ENCODE assay signal across 10 cellular contexts in genomic region chr22:41415554-41415953, GRCh38. TPM values are rescaled to one million over a fixed set of nuclear protein-coding genes. Genes with fewer than 3 reads are reported as not detected.
DNase-seq lines count a peak whose midpoint lies in the region; ATAC-seq, FAIRE-seq and TF ChIP-seq lines count a peak whose summit lies in the region.
"Had no signal": no experiment of that assay in that cellular context is flagged by ENCODE, and none has a peak within 500 bp of the region (broad histone marks: within the 10 kb centered on the region; RNA-seq: fewer than 3 reads in every experiment).

No MANE protein-coding gene starts in this region.

- POLR2A ChIA-PET in K562 (lab: Yijun Ruan, JAX) = interaction anchor here (0.8 kb wide), 1 partner anchor 28 kb away, joined by 3 read pairs; no protein-coding TSS in a partner anchor

- H3K9me1 ChIP-seq in K562 (ENCODE audit: control insufficient read depth, insufficient read depth, low read length) = no peaks in the 10 kb centered on the region

- DNase-seq in stimulated activated naive CD8-positive, alpha-beta T cell treated with anti-CD3 and anti-CD28 coated beads, Interleukin-15, Interleukin-2, amounts not matched to agents 100 U/mL and 50 U/mL, for 24 hours = no peak
- DNase-seq in K562 (ENCODE audit: extremely low read depth in 1 of 4, low spot score in 3 of 4) (no peak), vagina (ENCODE audit: extremely low spot score in 2 of 2) (no peak), HUDEP-2 (lab: John Stamatoyannopoulos, UW; ENCODE audit: unreplicated experiment in 76 of 76) (no peak), SW 1271 (lab: John Stamatoyannopoulos, UW) (no peak), H4 (ENCODE audit: low spot score) (no peak)
- DNase-seq in natural killer cell treated with Interleukin-12 subunit alpha and Interleukin-12 subunit beta and Interleukin-15 and Interleukin-18, amount 100 ng/mL, for 72 hours (ENCODE audit: low spot score) = peak; percentile 35
- DNase-seq: NCI-H187, SIG-M5 had no signal

- H3K36me3 Mint-ChIP-seq in stimulated activated naive CD8-positive, alpha-beta T cell treated with anti-CD3 and anti-CD28 coated beads, Interleukin-15, Interleukin-2, amounts not matched to agents 100 ng/mL and 50 ng/mL, for 24 hours (ENCODE audit: low read depth) = peaks cover 6% of the 10 kb centered on the region
- no peaks in the 10 kb centered on the region for H3K36me3 Mint-ChIP-seq in natural killer cell treated with Interleukin-12 subunit alpha and Interleukin-12 subunit beta and Interleukin-15 and Interleukin-18, amount 100 ng/mL, for 72 hours

- no peak for TF ChIP-seq EP300 in K562 (IDR thresholded peaks at IDR 0.05; ENCODE audit: low read length)

- H3K79me2 ChIP-seq in K562 (ENCODE audit: control insufficient read depth, insufficient read depth, low read length) = peaks cover 34% of the 10 kb centered on the region

- ATAC-seq in stimulated activated naive CD8-positive, alpha-beta T cell treated with anti-CD3 and anti-CD28 coated beads, Interleukin-15, Interleukin-2, amounts not matched to agents 100 U/mL and 50 U/mL, for 24 hours = no peak
- no peak for ATAC-seq in K562
- no peak for ATAC-seq in natural killer cell treated with Interleukin-12 subunit alpha and Interleukin-12 subunit beta and Interleukin-15 and Interleukin-18, amount 100 ng/mL, for 72 hours

- no peaks in the 10 kb centered on the region for H3K9me3 Mint-ChIP-seq in stimulated activated naive CD8-positive, alpha-beta T cell treated with anti-CD3 and anti-CD28 coated beads, Interleukin-15, Interleukin-2, amounts not matched to agents 100 ng/mL and 50 ng/mL, for 24 hours
- no peaks in the 10 kb centered on the region for H3K9me3 Mint-ChIP-seq in natural killer cell treated with Interleukin-12 subunit alpha and Interleukin-12 subunit beta and Interleukin-15 and Interleukin-18, amount 100 ng/mL, for 72 hours

- CTCF ChIA-PET in K562 (lab: Yijun Ruan, JAX; ENCODE audit: low intra/inter-chr PET ratio) = no interaction called here

- H3K27ac ChIP-seq in K562 (ENCODE audit: extremely low read depth, low read depth, low read length) = no peak overlapping the region
- H3K27ac ChIP-seq in vagina = peak overlapping the region; percentile 99

- BruUV-seq in K562 (replicated peaks; lab: Mats Ljungman, UMichigan) = no TSS peak

- no peak for TF ChIP-seq RAD21 in K562 (CRISPR knock-in tag; conservative IDR thresholded peaks at IDR 0.05 in 1 of 2, IDR thresholded peaks at IDR 0.05 in 1 of 2)

- H3K4me1 ChIP-seq in K562 (replicated peaks in 1 of 2; ENCODE audit: control insufficient read depth in 2 of 2, insufficient read depth in 2 of 2, low read length in 2 of 2) (peaks cover 15 to 33% of the 10 kb centered on the region in 2 experiments; a peak in 4 of 5 replicates), vagina (peaks cover 72% of the 10 kb centered on the region)

- no peak overlapping the region for H3K4me3 ChIP-seq in K562
- H3K4me3 ChIP-seq in vagina = no peak overlapping the region

- 84% methylated on average over 4 of the region's 4 CpGs for WGBS in K562 (ENCODE audit: insufficient coverage, low coverage, missing lambda C conversion rate)

- H3K9me3 ChIP-seq in K562 (replicated peaks; ENCODE audit: control insufficient read depth, insufficient read depth, low read depth, low read length) (no peaks in the 10 kb centered on the region), vagina (no peaks in the 10 kb centered on the region)

- in situ Hi-C loops in K562 (cut with MboI) = no loop called here

- FAIRE-seq in K562 (lab: Jason Lieb, UNC) = no peak

- H2AFZ ChIP-seq in K562 (ENCODE audit: low read depth, low read length) = no peak overlapping the region

- H3K27ac Mint-ChIP-seq in stimulated activated naive CD8-positive, alpha-beta T cell treated with anti-CD3 and anti-CD28 coated beads, Interleukin-15, Interleukin-2, amounts not matched to agents 100 ng/mL and 50 ng/mL, for 24 hours = peak overlapping the region; percentile 95
- H3K27ac Mint-ChIP-seq in natural killer cell treated with Interleukin-12 subunit alpha and Interleukin-12 subunit beta and Interleukin-15 and Interleukin-18, amount 100 ng/mL, for 72 hours = peak overlapping the region in 1 of 2 donors; percentile 41

- H4K20me1 ChIP-seq in K562 (replicated peaks; ENCODE audit: control insufficient read depth, insufficient read depth, low read length) = no peaks in the 10 kb centered on the region

- intact Hi-C loops in K562 (cut with micrococcal nuclease) = no loop called here
- intact Hi-C loops in vagina (cut with DNase I) = no loop called here

- TF ChIP-seq POLR2A in K562 (conservative IDR thresholded peaks at IDR 0.05) (no peak), vagina (IDR thresholded peaks at IDR 0.05) (no peak)

- H3K4me2 ChIP-seq in K562 (ENCODE audit: insufficient read depth, low read length) = peak overlapping the region; percentile 25; the same call in 1 of the 2 replicates

- peaks cover 32% of the 10 kb centered on the region for H3K4me1 Mint-ChIP-seq in stimulated activated naive CD8-positive, alpha-beta T cell treated with anti-CD3 and anti-CD28 coated beads, Interleukin-15, Interleukin-2, amounts not matched to agents 100 ng/mL and 50 ng/mL, for 24 hours (ENCODE audit: low read depth)
- peaks cover 17 to 23% of the 10 kb centered on the region in 2 donors for H3K4me1 Mint-ChIP-seq in natural killer cell treated with Interleukin-12 subunit alpha and Interleukin-12 subunit beta and Interleukin-15 and Interleukin-18, amount 100 ng/mL, for 72 hours (ENCODE audit: low read depth in 2 of 2)

- TF ChIP-seq CTCF in K562 (IDR thresholded peaks at IDR 0.05 in 2 of 3, conservative IDR thresholded peaks at IDR 0.05 in 1 of 3; ENCODE audit: insufficient read depth in 2 of 3, low read depth in 1 of 3, low read length in 3 of 3) (no peak), vagina (IDR thresholded peaks at IDR 0.05) (no peak)

- H3K27me3 ChIP-seq in K562 (ENCODE audit: control insufficient read depth in 2 of 2, insufficient read depth in 2 of 2, low read length in 2 of 2) (no peaks in the 10 kb centered on the region), vagina (no peaks in the 10 kb centered on the region)

- H3K9ac ChIP-seq in K562 (ENCODE audit: insufficient read depth in 1 of 2, low read depth in 2 of 2, low read length in 2 of 2) = peak overlapping the region in 1 of 2 experiments; percentile 72; a peak in 1 of 4 replicates

- H3K36me3 ChIP-seq in K562 (ENCODE audit: control insufficient read depth, insufficient read depth, low read length) (no peaks in the 10 kb centered on the region), vagina (no peaks in the 10 kb centered on the region)

- H3K4me3 Mint-ChIP-seq in stimulated activated naive CD8-positive, alpha-beta T cell treated with anti-CD3 and anti-CD28 coated beads, Interleukin-15, Interleukin-2, amounts not matched to agents 100 ng/mL and 50 ng/mL, for 24 hours = peak overlapping the region; percentile 90
- H3K4me3 Mint-ChIP-seq in natural killer cell treated with Interleukin-12 subunit alpha and Interleukin-12 subunit beta and Interleukin-15 and Interleukin-18, amount 100 ng/mL, for 72 hours = peak overlapping the region; percentile 95

- no peaks in the 10 kb centered on the region for H3K27me3 Mint-ChIP-seq in stimulated activated naive CD8-positive, alpha-beta T cell treated with anti-CD3 and anti-CD28 coated beads, Interleukin-15, Interleukin-2, amounts not matched to agents 100 ng/mL and 50 ng/mL, for 24 hours
- no peaks in the 10 kb centered on the region for H3K27me3 Mint-ChIP-seq in natural killer cell treated with Interleukin-12 subunit alpha and Interleukin-12 subunit beta and Interleukin-15 and Interleukin-18, amount 100 ng/mL, for 72 hours

RNA-seq across cellular contexts. Expression of gene TOB2, which starts 31.0 kb away (rescaled TPM):
- total RNA-seq in K562 (2011; cell fraction: chromatin; rRNA removed; ENCODE audit: low replicate concordance) = 12.6 and 28.4 TPM in 2 replicates
- 13.4 and 17.7 TPM in 2 replicates for total RNA-seq in K562 (2011; cell fraction: nucleolus; rRNA removed)
- 17.2 and 21.9 TPM in 2 replicates for total RNA-seq in K562 (2011; cell fraction: nucleoplasm; rRNA removed)
- total RNA-seq in K562 (2014; rRNA removed) (10.1 and 14.0 TPM in 2 replicates), K562 (2014; rRNA removed; fragmentation: Illumina TruSeq; extraction: Trizol) (5.8 and 5.9 TPM in 2 replicates), K562 (2015; rRNA removed; fragmentation: Illumina TruSeq; extraction: Trizol) (8.0 and 8.4 TPM in 2 replicates), K562 (2021) (17.4 and 20.5 TPM in 2 replicates), vagina (34.9 TPM)
- polyA plus RNA-seq in K562 (2011; rRNA removed) (3.6 and 6.7 TPM in 2 replicates), K562 (2014; fragmentation: Illumina TruSeq; extraction: Trizol) (11.6 and 11.8 TPM in 2 replicates), K562 (2014; fragmentation: Nextera tagmentation; extraction: Ambion mirVana) (1 to 10 TPM; 3.3 to 6.2 TPM), K562 (2014; rRNA removed) (7.3 and 7.7 TPM in 2 replicates)
- 5.7 and 7.7 TPM in 2 replicates for polyA plus RNA-seq in K562 (2011; cell fraction: cytosol; rRNA removed)
- 6.8 and 9.9 TPM in 2 replicates for polyA plus RNA-seq in K562 (2011; cell fraction: nucleus; rRNA removed)
- polyA plus RNA-seq in K562 (2012) = 7.9 and 9.5 TPM in 2 replicates
- 5.2 and 5.4 TPM in 2 replicates for polyA minus RNA-seq in K562 (2011; rRNA and poly(A)+ RNA removed)
- 8.1 and 9.7 TPM in 2 replicates for polyA minus RNA-seq in K562 (2011; cell fraction: cytosol; rRNA and poly(A)+ RNA removed)
- polyA minus RNA-seq in K562 (2011; cell fraction: nucleus; rRNA and poly(A)+ RNA removed) = 3.3 and 3.6 TPM in 2 replicates
- 10 to 100 TPM; 31.7 to 45.4 TPM for total RNA-seq in natural killer cell treated with Interleukin-12 subunit alpha and Interleukin-12 subunit beta and Interleukin-15 and Interleukin-18, amount 100 ng/mL, for 72 hours
- total RNA-seq in H4 (2014; rRNA removed; shearing (Covaris generic)) = 8.6 and 10.4 TPM in 2 replicates

RNA-seq across cellular contexts. Expression of gene TEF, which starts 33.8 kb away (rescaled TPM):
- total RNA-seq in K562 (2011; cell fraction: chromatin; rRNA removed; ENCODE audit: low replicate concordance) = 1.4 and 6.6 TPM in 2 replicates
- 2.4 and 2.8 TPM in 2 replicates for total RNA-seq in K562 (2011; cell fraction: nucleolus; rRNA removed)
- total RNA-seq in K562 (2011; cell fraction: nucleoplasm; rRNA removed) = 1.9 and 3.0 TPM in 2 replicates
- total RNA-seq in K562 (2014; rRNA removed) (1.2 and 2.0 TPM in 2 replicates), K562 (2014; rRNA removed; fragmentation: Illumina TruSeq; extraction: Trizol) (0.69 and 0.96 TPM in 2 replicates), K562 (2015; rRNA removed; fragmentation: Illumina TruSeq; extraction: Trizol) (0.68 and 0.76 TPM in 2 replicates), K562 (2021) (1.6 and 2.8 TPM in 2 replicates), vagina (12.0 TPM)
- polyA plus RNA-seq in K562 (2011; rRNA removed) (3.1 and 3.2 TPM in 2 replicates), K562 (2014; fragmentation: Illumina TruSeq; extraction: Trizol) (1.8 and 2.1 TPM in 2 replicates), K562 (2014; fragmentation: Nextera tagmentation; extraction: Ambion mirVana) (under 1 TPM; 0.04 to 0.06 TPM), K562 (2014; rRNA removed) (0.90 and 1.4 TPM in 2 replicates)
- polyA plus RNA-seq in K562 (2011; cell fraction: cytosol; rRNA removed) = 1.4 and 4.5 TPM in 2 replicates
- polyA plus RNA-seq in K562 (2011; cell fraction: nucleus; rRNA removed) = 4.0 and 5.7 TPM in 2 replicates
- polyA plus RNA-seq in K562 (2012) = 0.30 and 0.72 TPM in 2 replicates
- 2.7 and 4.1 TPM in 2 replicates for polyA minus RNA-seq in K562 (2011; rRNA and poly(A)+ RNA removed)
- polyA minus RNA-seq in K562 (2011; cell fraction: cytosol; rRNA and poly(A)+ RNA removed) = 0.67 and 1.4 TPM in 2 replicates
- 0.67 and 1.2 TPM in 2 replicates for polyA minus RNA-seq in K562 (2011; cell fraction: nucleus; rRNA and poly(A)+ RNA removed)
- total RNA-seq in natural killer cell treated with Interleukin-12 subunit alpha and Interleukin-12 subunit beta and Interleukin-15 and Interleukin-18, amount 100 ng/mL, for 72 hours = 1 to 10 TPM; 3.8 to 4.3 TPM
- 8.6 and 11.0 TPM in 2 replicates for total RNA-seq in H4 (2014; rRNA removed; shearing (Covaris generic))

RNA-seq across cellular contexts. Expression of gene PHF5A, which starts 52.9 kb away (rescaled TPM):
- total RNA-seq in K562 (2011; cell fraction: chromatin; rRNA removed; ENCODE audit: low replicate concordance) = 13.0 and 18.7 TPM in 2 replicates
- 18.2 and 18.6 TPM in 2 replicates for total RNA-seq in K562 (2011; cell fraction: nucleolus; rRNA removed)
- total RNA-seq in K562 (2011; cell fraction: nucleoplasm; rRNA removed) = 19.8 and 20.8 TPM in 2 replicates
- total RNA-seq in K562 (2014; rRNA removed) = 92.7 and 94.8 TPM in 2 replicates
- total RNA-seq in K562 (2014; rRNA removed; fragmentation: Illumina TruSeq; extraction: Trizol) = 112 and 117 TPM in 2 replicates
- 97.7 and 101 TPM in 2 replicates for total RNA-seq in K562 (2015; rRNA removed; fragmentation: Illumina TruSeq; extraction: Trizol)
- total RNA-seq in K562 (2021) = 69.5 and 73.2 TPM in 2 replicates
- polyA plus RNA-seq in K562 (2011; rRNA removed) = 94.3 and 119 TPM in 2 replicates
- 65.2 and 100 TPM in 2 replicates for polyA plus RNA-seq in K562 (2011; cell fraction: cytosol; rRNA removed)
- polyA plus RNA-seq in K562 (2011; cell fraction: nucleus; rRNA removed) = 24.5 and 36.1 TPM in 2 replicates
- polyA plus RNA-seq in K562 (2012) = 39.8 and 74.3 TPM in 2 replicates
- 101 and 109 TPM in 2 replicates for polyA plus RNA-seq in K562 (2014; fragmentation: Illumina TruSeq; extraction: Trizol)
- 10 to 100 TPM; 14.2 to 30.9 TPM for polyA plus RNA-seq in K562 (2014; fragmentation: Nextera tagmentation; extraction: Ambion mirVana)
- 144 and 150 TPM in 2 replicates for polyA plus RNA-seq in K562 (2014; rRNA removed)
- 45.3 and 47.4 TPM in 2 replicates for polyA minus RNA-seq in K562 (2011; rRNA and poly(A)+ RNA removed)
- polyA minus RNA-seq in K562 (2011; cell fraction: cytosol; rRNA and poly(A)+ RNA removed) = 10.5 and 16.9 TPM in 2 replicates
- 6.3 and 9.4 TPM in 2 replicates for polyA minus RNA-seq in K562 (2011; cell fraction: nucleus; rRNA and poly(A)+ RNA removed)
- total RNA-seq in natural killer cell treated with Interleukin-12 subunit alpha and Interleukin-12 subunit beta and Interleukin-15 and Interleukin-18, amount 100 ng/mL, for 72 hours = 10 to 100 TPM; 58.7 to 83.8 TPM
- total RNA-seq in vagina = 35.4 TPM
- 80.0 and 123 TPM in 2 replicates for total RNA-seq in H4 (2014; rRNA removed; shearing (Covaris generic))

RNA-seq across cellular contexts. Expression of gene ACO2, which starts 53.4 kb away (rescaled TPM):
- 66.8 and 134 TPM in 2 replicates for total RNA-seq in K562 (2011; cell fraction: chromatin; rRNA removed; ENCODE audit: low replicate concordance)
- 96.2 and 100 TPM in 2 replicates for total RNA-seq in K562 (2011; cell fraction: nucleolus; rRNA removed)
- total RNA-seq in K562 (2011; cell fraction: nucleoplasm; rRNA removed) = 83.8 and 84.8 TPM in 2 replicates
- total RNA-seq in K562 (2014; rRNA removed) (84.1 and 116 TPM in 2 replicates), K562 (2014; rRNA removed; fragmentation: Illumina TruSeq; extraction: Trizol) (34.1 and 42.1 TPM in 2 replicates), K562 (2015; rRNA removed; fragmentation: Illumina TruSeq; extraction: Trizol) (52.5 and 53.3 TPM in 2 replicates), K562 (2021) (117 and 119 TPM in 2 replicates), vagina (78.6 TPM)
- polyA plus RNA-seq in K562 (2011; rRNA removed) (17.0 and 41.7 TPM in 2 replicates), K562 (2014; fragmentation: Illumina TruSeq; extraction: Trizol) (109 and 111 TPM in 2 replicates), K562 (2014; fragmentation: Nextera tagmentation; extraction: Ambion mirVana) (10 to 100 TPM; 16.2 to 28.7 TPM), K562 (2014; rRNA removed) (43.2 and 54.6 TPM in 2 replicates)
- polyA plus RNA-seq in K562 (2011; cell fraction: cytosol; rRNA removed) = 32.6 and 36.3 TPM in 2 replicates
- 119 and 126 TPM in 2 replicates for polyA plus RNA-seq in K562 (2011; cell fraction: nucleus; rRNA removed)
- 86.0 and 125 TPM in 2 replicates for polyA plus RNA-seq in K562 (2012)
- polyA minus RNA-seq in K562 (2011; rRNA and poly(A)+ RNA removed) = 14.8 and 25.3 TPM in 2 replicates
- 42.2 and 69.6 TPM in 2 replicates for polyA minus RNA-seq in K562 (2011; cell fraction: cytosol; rRNA and poly(A)+ RNA removed)
- 39.7 and 49.1 TPM in 2 replicates for polyA minus RNA-seq in K562 (2011; cell fraction: nucleus; rRNA and poly(A)+ RNA removed)
- 100 to 1,000 TPM; 109 to 113 TPM for total RNA-seq in natural killer cell treated with Interleukin-12 subunit alpha and Interleukin-12 subunit beta and Interleukin-15 and Interleukin-18, amount 100 ng/mL, for 72 hours
- 53.2 and 57.4 TPM in 2 replicates for total RNA-seq in H4 (2014; rRNA removed; shearing (Covaris generic))
